ENCODE assay signal across 23 cellular contexts in the genomic region with DNA sequence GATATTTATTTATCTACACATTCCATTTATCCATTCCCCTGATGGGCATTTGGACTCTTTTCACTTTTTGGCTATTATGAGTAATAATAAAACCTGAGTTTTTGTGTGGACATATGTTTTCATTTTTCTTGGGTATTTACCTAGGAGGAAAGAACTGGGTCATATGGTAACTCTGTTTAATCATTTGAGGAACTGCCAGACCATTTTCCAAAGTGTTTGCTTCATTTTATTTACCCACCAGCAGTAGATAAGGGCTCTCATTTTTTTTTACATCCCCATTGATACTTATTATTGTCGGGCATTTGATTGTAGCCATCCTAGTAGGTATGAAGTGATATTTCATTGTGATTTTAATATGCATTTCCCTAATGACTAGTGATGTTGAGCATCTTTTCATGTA.
"Had no signal": no experiment of that assay in that cellular context is flagged by ENCODE, and none has a peak within 500 bp of the region (broad histone marks: within the 10 kb centered on the region; RNA-seq: fewer than 3 reads in every experiment).

No MANE protein-coding gene starts in this region.

- ATAC-seq: esophagus mucosa; gastroesophageal sphincter; left ventricle myocardium superior; stimulated activated naive B cell treated with anti-CD40 and anti-IgM and Interleukin-4, amounts not matched to agents 10 μg/mL and 1 μg/mL and 100 μg/mL, for 72 hours; stimulated activated naive CD8-positive, alpha-beta T cell treated with anti-CD3 and anti-CD28 coated beads, Interleukin-15, amount 100 ng/mL, for 72 hours had no signal

- H3K27me3 Mint-ChIP-seq: naive B cell; stimulated activated naive B cell treated with anti-CD40 and anti-IgM and Interleukin-4, amounts not matched to agents 10 μg/mL and 1 μg/mL and 100 μg/mL, for 72 hours; stimulated activated naive CD8-positive, alpha-beta T cell treated with anti-CD3 and anti-CD28 coated beads, Interleukin-15, amount 100 ng/mL, for 72 hours had no signal

- H3K9me3 ChIP-seq: gastroesophageal sphincter, right atrium auricular region, sigmoid colon, thoracic aorta, transverse colon had no signal

- H3K27ac Mint-ChIP-seq: immature natural killer cell; naive B cell; nephron; stimulated activated naive B cell treated with anti-CD40 and anti-IgM and Interleukin-4, amounts not matched to agents 10 μg/mL and 1 μg/mL and 100 μg/mL, for 72 hours; stimulated activated naive CD8-positive, alpha-beta T cell treated with anti-CD3 and anti-CD28 coated beads, Interleukin-15, amount 100 ng/mL, for 72 hours had no signal

- H3K4me3 Mint-ChIP-seq: immature natural killer cell; naive B cell; nephron; stimulated activated naive B cell treated with anti-CD40 and anti-IgM and Interleukin-4, amounts not matched to agents 10 μg/mL and 1 μg/mL and 100 μg/mL, for 72 hours; stimulated activated naive CD8-positive, alpha-beta T cell treated with anti-CD3 and anti-CD28 coated beads, Interleukin-15, amount 100 ng/mL, for 72 hours had no signal

- H3K27ac ChIP-seq: gastroesophageal sphincter, right atrium auricular region, sigmoid colon, skin epidermis, thoracic aorta, transverse colon had no signal

- H3K4me3 ChIP-seq: gastroesophageal sphincter, right atrium auricular region, sigmoid colon, skin epidermis, thoracic aorta, transverse colon had no signal

- H3K27me3 ChIP-seq: gastroesophageal sphincter, right atrium auricular region, sigmoid colon, transverse colon had no signal

- H3K4me1 Mint-ChIP-seq: immature natural killer cell had no signal

- H3K9me3 Mint-ChIP-seq: stimulated activated naive B cell treated with anti-CD40 and anti-IgM and Interleukin-4, amounts not matched to agents 10 μg/mL and 1 μg/mL and 100 μg/mL, for 72 hours; stimulated activated naive CD8-positive, alpha-beta T cell treated with anti-CD3 and anti-CD28 coated beads, Interleukin-15, amount 100 ng/mL, for 72 hours had no signal

- H3K4me1 ChIP-seq: right atrium auricular region, transverse colon had no signal

- DNase-seq: cortex of kidney; effector memory CD4-positive, alpha-beta T cell; foreskin fibroblast; glutamatergic neuron; immature natural killer cell; left ventricle myocardium superior; mesendoderm; naive B cell; occipital lobe; posterior cingulate gyrus; sigmoid colon; stimulated activated CD4-positive, alpha-beta T cell treated with anti-CD3 and anti-CD28 coated beads, Interleukin-2, amount 100 ng/mL, for 24 hours; stimulated activated CD4-positive, alpha-beta T cell treated with anti-CD3 and anti-CD28 coated beads, Interleukin-4, amount 100 ng/mL, for 4 hours; stimulated activated naive B cell treated with anti-CD40 and anti-IgM and Interleukin-4, amounts not matched to agents 10 μg/mL and 1 μg/mL and 100 μg/mL, for 72 hours; stimulated activated naive CD8-positive, alpha-beta T cell treated with anti-CD3 and anti-CD28 coated beads, Interleukin-15, amount 100 ng/mL, for 72 hours; substantia nigra; transverse colon had no signal

- H3K36me3 ChIP-seq: right atrium auricular region, thoracic aorta had no signal
